Comparison of ENCODE assay signal across 11 cellular contexts in the genomic region with DNA sequence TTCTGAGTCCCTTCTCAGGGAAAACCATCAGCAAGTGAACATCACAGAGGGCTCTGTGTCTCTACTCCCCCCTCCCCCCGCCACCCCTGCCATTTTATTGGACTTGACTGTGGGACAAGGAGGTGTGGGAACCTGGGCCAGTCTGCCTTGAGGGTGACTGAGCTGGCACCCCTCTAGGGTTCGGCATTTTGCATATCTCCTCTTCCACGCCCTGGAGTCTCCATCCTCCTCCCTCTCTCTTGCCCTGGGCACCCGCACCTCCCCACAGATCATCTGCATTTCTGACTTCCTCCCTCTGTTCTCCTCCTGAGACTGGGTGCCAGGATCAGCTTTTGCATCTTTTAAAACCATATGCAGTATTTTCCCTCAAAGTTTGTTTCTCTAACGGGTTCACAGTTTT.
DNase-seq lines count a peak whose midpoint lies in the region; ATAC-seq and TF ChIP-seq lines count a peak whose summit lies in the region.
"Had no signal": no experiment of that assay in that cellular context is flagged by ENCODE, and none has a peak within 500 bp of the region (broad histone marks: within the 10 kb centered on the region; RNA-seq: fewer than 3 reads in every experiment).

No MANE protein-coding gene starts in this region.

- H3K4me3 ChIP-seq in MG63 (no peak overlapping the region), mammary epithelial cell (replicated peaks in 1 of 3; ENCODE audit: insufficient read depth in 1 of 3, low read depth in 2 of 3, low read length in 3 of 3) (no peak overlapping the region), muscle layer of colon (ENCODE audit: low read depth in 1 of 2, low read length in 2 of 2) (no peak overlapping the region), tibial artery (peak overlapping the region in 1 of 2 donors; percentile 0)
- H3K4me3 ChIP-seq: dorsolateral prefrontal cortex had no signal

- H3K27ac ChIP-seq in mammary epithelial cell (ENCODE audit: insufficient read depth, low read depth, low read length) (peak overlapping the region; percentile 72), muscle layer of colon (ENCODE audit: low read depth, low read length) (peak overlapping the region; percentile 90), tibial artery (peak overlapping the region; percentile 84)
- H3K27ac ChIP-seq: neutrophil had no signal

- TF ChIP-seq CTCF in mammary epithelial cell (conservative IDR thresholded peaks at IDR 0.05 in 1 of 2, IDR thresholded peaks at IDR 0.05 in 1 of 2; ENCODE audit: extremely low read depth in 1 of 2, insufficient read depth in 1 of 2, low read depth in 1 of 2, low read length in 2 of 2) (no peak), tibial artery (IDR thresholded peaks at IDR 0.05) (no peak), nephron progenitor cell (IDR thresholded peaks at IDR 0.05) (no peak)

- 23% methylated on average over 5 of the region's 5 CpGs for WGBS in mammary epithelial cell (ENCODE audit: low coverage, missing lambda C conversion rate)

- no peak overlapping the region for H3K4me3 Mint-ChIP-seq in nephron progenitor cell

- DNase-seq in MG63 (peak; percentile 67), mammary epithelial cell (no peak), tibial artery (peak in 1 of 2 donors; percentile 70), nephron progenitor cell (no peak)
- DNase-seq: activated CD4-positive, alpha-beta T cell treated with anti-CD3 and anti-CD28 coated beads for 48 hours; activated effector memory CD4-positive, alpha-beta T cell treated with anti-CD3 and anti-CD28 coated beads, Interleukin-2, amount 50 U/mL, for 16 hours had no signal

- H3K4me2 ChIP-seq in mammary epithelial cell (ENCODE audit: insufficient read depth, low read depth, low read length) = peak overlapping the region; percentile 72

- intact Hi-C loops in mammary epithelial cell (cut with micrococcal nuclease) (loop anchor here (5.0 kb wide), 1 partner anchor 64 kb away; no protein-coding TSS in a partner anchor), tibial artery (cut with DNase I; ENCODE audit: low total_unique reads) (no loop called here)

- ATAC-seq in GM19395 (IDR thresholded peaks at IDR 0.05; ENCODE audit: unreplicated experiment) (no peak), GM18873 (IDR thresholded peaks at IDR 0.05; ENCODE audit: low FRiP score, unreplicated experiment) (no peak)

- H3K27me3 Mint-ChIP-seq in nephron progenitor cell (ENCODE audit: low read depth, poor library complexity) = peaks cover 10% of the 10 kb centered on the region

- H3K27ac Mint-ChIP-seq in nephron progenitor cell = no peak overlapping the region

- in situ Hi-C loops in mammary epithelial cell (cut with MboI; ENCODE audit: low sequenced_read_pairs in 2 of 2) = no loop called here

- peak overlapping the region; percentile 11 for H2AFZ ChIP-seq in mammary epithelial cell (ENCODE audit: low read depth, low read length)

- no peaks in the 10 kb centered on the region for H3K27me3 ChIP-seq in MG63
- H3K27me3 ChIP-seq in mammary epithelial cell (ENCODE audit: insufficient read depth, low read length) = no peaks in the 10 kb centered on the region
- no peaks in the 10 kb centered on the region for H3K27me3 ChIP-seq in muscle layer of colon (ENCODE audit: control insufficient read depth in 1 of 2, insufficient read depth in 2 of 2, low read length in 2 of 2)
- H3K27me3 ChIP-seq in tibial artery = no peaks in the 10 kb centered on the region

- H3K36me3 ChIP-seq in MG63 = no peaks in the 10 kb centered on the region
- no peaks in the 10 kb centered on the region for H3K36me3 ChIP-seq in mammary epithelial cell (ENCODE audit: insufficient read depth, low read length)
- H3K36me3 ChIP-seq in muscle layer of colon (ENCODE audit: insufficient read depth, low read length) = no peaks in the 10 kb centered on the region
- no peaks in the 10 kb centered on the region for H3K36me3 ChIP-seq in tibial artery
- H3K36me3 ChIP-seq: neutrophil had no signal

- H3K36me3 Mint-ChIP-seq in nephron progenitor cell (ENCODE audit: low read depth) = no peaks in the 10 kb centered on the region

- H4K20me1 ChIP-seq in mammary epithelial cell (ENCODE audit: insufficient read depth, low read length) = no peaks in the 10 kb centered on the region

- dilution Hi-C loops in mammary epithelial cell (cut with HindIII; ENCODE audit: low sequenced_read_pairs) = no loop called here

- peaks cover 60% of the 10 kb centered on the region for H3K4me1 Mint-ChIP-seq in nephron progenitor cell

- CTCF ChIA-PET in mammary epithelial cell (lab: Charles Lee; ENCODE audit: low non-redundant PET) = interaction anchor here (0.6 kb wide), 1 partner anchor 118 kb away, joined by 8 read pairs; no protein-coding TSS in a partner anchor

- no TSS peak for BruUV-seq in mammary epithelial cell (replicated peaks; lab: Mats Ljungman, UMichigan)

- no peaks in the 10 kb centered on the region for H3K79me2 ChIP-seq in mammary epithelial cell (ENCODE audit: insufficient read depth, low read length)

- no peaks in the 10 kb centered on the region for H3K9me3 ChIP-seq in MG63
- no peaks in the 10 kb centered on the region for H3K9me3 ChIP-seq in mammary epithelial cell (replicated peaks; ENCODE audit: insufficient read depth, low read length)
- no peaks in the 10 kb centered on the region for H3K9me3 ChIP-seq in muscle layer of colon (ENCODE audit: low read length)
- no peaks in the 10 kb centered on the region for H3K9me3 ChIP-seq in tibial artery
- H3K9me3 ChIP-seq: neutrophil had no signal

- H3K4me1 ChIP-seq in mammary epithelial cell (ENCODE audit: insufficient read depth, low read length) (peaks cover 42% of the 10 kb centered on the region), muscle layer of colon (ENCODE audit: insufficient read depth, low read length) (peaks cover 38% of the 10 kb centered on the region), tibial artery (peaks cover 0 to 83% (median 43%) of the 10 kb centered on the region in 4 donors)

- no peak overlapping the region for H3K9ac ChIP-seq in mammary epithelial cell (ENCODE audit: insufficient read depth, low read length)
- H3K9ac ChIP-seq in muscle layer of colon (ENCODE audit: low read length) = peak overlapping the region; percentile 10

- H3K9me3 Mint-ChIP-seq in nephron progenitor cell = no peaks in the 10 kb centered on the region
